Comparison of ENCODE assay signal across 1 cellular context in genomic region chr21:37367758-37368535, GRCh38.
TF ChIP-seq lines count a peak whose summit lies in the region.

No MANE protein-coding gene starts in this region.

TF ChIP-seq in K562, 482 proteins besides CTCF, POLR2A, EP300 and RAD21 (continued from another document and continues in another):
- TF ChIP-seq ZFX (CRISPR knock-in tag; IDR thresholded peaks at IDR 0.05) (no peak; the same call in 1 of the 2 replicates), MEF2A (IDR thresholded peaks at IDR 0.05; ENCODE audit: control insufficient read depth, low read depth, low read length) (peak; percentile 69; the same call in 1 of the 2 replicates), ZNF584 (CRISPR knock-in tag; IDR thresholded peaks at IDR 0.05; ENCODE audit: low read depth) (no peak), EGR1 (conservative IDR thresholded peaks at IDR 0.05) (no peak; the same call in 1 of the 2 replicates), TRIM28 (IDR thresholded peaks at IDR 0.05) (no peak), MTA2 (IDR thresholded peaks at IDR 0.05; ENCODE audit: low read depth) (no peak), HOXB6 (CRISPR knock-in tag; IDR thresholded peaks at IDR 0.05; ENCODE audit: borderline replicate concordance) (no peak), YY1 (IDR thresholded peaks at IDR 0.05; ENCODE audit: borderline replicate concordance in 1 of 3, control insufficient read depth in 1 of 3, extremely low read depth in 1 of 3, insufficient read depth in 3 of 3, insufficient read length in 1 of 3, insufficient replicate concordance in 2 of 3, low read depth in 1 of 3, low read length in 2 of 3) (no peak), NCOA2 (IDR thresholded peaks at IDR 0.05; ENCODE audit: partially characterized antibody in 2 of 2) (no peak), ZNF395 (CRISPR knock-in tag; IDR thresholded peaks at IDR 0.05) (peak; percentile 7; the same call in 1 of the 2 replicates), SUPT5H (IDR thresholded peaks at IDR 0.05) (no peak), CREB5 (CRISPR knock-in tag; IDR thresholded peaks at IDR 0.05) (no peak), NFE2L1 (tag; IDR thresholded peaks at IDR 0.05; ENCODE audit: borderline replicate concordance, low read depth) (no peak), SETDB1 (IDR thresholded peaks at IDR 0.05; ENCODE audit: low read length) (no peak), ZNF165 (CRISPR knock-in tag; IDR thresholded peaks at IDR 0.05; ENCODE audit: borderline replicate concordance) (no peak), CSDE1 (IDR thresholded peaks at IDR 0.05) (no peak), TARDBP (IDR thresholded peaks at IDR 0.05) (no peak), ZNF764 (CRISPR knock-in tag; IDR thresholded peaks at IDR 0.05; ENCODE audit: low read depth) (no peak), KLF6 (CRISPR knock-in tag; IDR thresholded peaks at IDR 0.05; ENCODE audit: borderline replicate concordance) (no peak), NCOR1 (IDR thresholded peaks at IDR 0.05) (no peak), PHF8 (IDR thresholded peaks at IDR 0.05; ENCODE audit: borderline replicate concordance, low read length) (peak; percentile 23; the same call in 1 of the 2 replicates), FOSL1 (tag; conservative IDR thresholded peaks at IDR 0.05) (no peak), XRCC4 (IDR thresholded peaks at IDR 0.05; ENCODE audit: extremely low read depth, insufficient read depth, insufficient read length) (no peak), ZNF77 (CRISPR knock-in tag; IDR thresholded peaks at IDR 0.05) (no peak), RBM17 (IDR thresholded peaks at IDR 0.05; ENCODE audit: borderline replicate concordance, low read depth, low read length) (no peak), MITF (IDR thresholded peaks at IDR 0.05) (no peak), ZBTB17 (CRISPR knock-in tag; IDR thresholded peaks at IDR 0.05) (no peak), MYBL2 (IDR thresholded peaks at IDR 0.05; ENCODE audit: low read depth) (no peak), MYBL2 (CRISPR knock-in tag; IDR thresholded peaks at IDR 0.05; ENCODE audit: borderline replicate concordance) (no peak), MAZ (CRISPR knock-in tag; conservative IDR thresholded peaks at IDR 0.05 in 1 of 2, IDR thresholded peaks at IDR 0.05 in 1 of 2) (no peak; a peak in 1 of 4 replicates), HMBOX1 (IDR thresholded peaks at IDR 0.05) (peak; percentile 84), ARHGAP35 (IDR thresholded peaks at IDR 0.05; ENCODE audit: partially characterized antibody) (no peak), GABPB1 (CRISPR knock-in tag; IDR thresholded peaks at IDR 0.05) (no peak), MTA1 (IDR thresholded peaks at IDR 0.05; ENCODE audit: borderline replicate concordance) (no peak)
- TF ChIP-seq, protein P1, sequence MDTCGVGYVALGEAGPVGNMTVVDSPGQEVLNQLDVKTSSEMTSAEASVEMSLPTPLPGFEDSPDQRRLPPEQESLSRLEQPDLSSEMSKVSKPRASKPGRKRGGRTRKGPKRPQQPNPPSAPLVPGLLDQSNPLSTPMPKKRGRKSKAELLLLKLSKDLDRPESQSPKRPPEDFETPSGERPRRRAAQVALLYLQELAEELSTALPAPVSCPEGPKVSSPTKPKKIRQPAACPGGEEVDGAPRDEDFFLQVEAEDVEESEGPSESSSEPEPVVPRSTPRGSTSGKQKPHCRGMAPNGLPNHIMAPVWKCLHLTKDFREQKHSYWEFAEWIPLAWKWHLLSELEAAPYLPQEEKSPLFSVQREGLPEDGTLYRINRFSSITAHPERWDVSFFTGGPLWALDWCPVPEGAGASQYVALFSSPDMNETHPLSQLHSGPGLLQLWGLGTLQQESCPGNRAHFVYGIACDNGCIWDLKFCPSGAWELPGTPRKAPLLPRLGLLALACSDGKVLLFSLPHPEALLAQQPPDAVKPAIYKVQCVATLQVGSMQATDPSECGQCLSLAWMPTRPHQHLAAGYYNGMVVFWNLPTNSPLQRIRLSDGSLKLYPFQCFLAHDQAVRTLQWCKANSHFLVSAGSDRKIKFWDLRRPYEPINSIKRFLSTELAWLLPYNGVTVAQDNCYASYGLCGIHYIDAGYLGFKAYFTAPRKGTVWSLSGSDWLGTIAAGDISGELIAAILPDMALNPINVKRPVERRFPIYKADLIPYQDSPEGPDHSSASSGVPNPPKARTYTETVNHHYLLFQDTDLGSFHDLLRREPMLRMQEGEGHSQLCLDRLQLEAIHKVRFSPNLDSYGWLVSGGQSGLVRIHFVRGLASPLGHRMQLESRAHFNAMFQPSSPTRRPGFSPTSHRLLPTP (IDR thresholded peaks at IDR 0.05; ENCODE audit: borderline replicate concordance, extremely low read depth, insufficient read length), result no peak
- TF ChIP-seq, protein P2, sequence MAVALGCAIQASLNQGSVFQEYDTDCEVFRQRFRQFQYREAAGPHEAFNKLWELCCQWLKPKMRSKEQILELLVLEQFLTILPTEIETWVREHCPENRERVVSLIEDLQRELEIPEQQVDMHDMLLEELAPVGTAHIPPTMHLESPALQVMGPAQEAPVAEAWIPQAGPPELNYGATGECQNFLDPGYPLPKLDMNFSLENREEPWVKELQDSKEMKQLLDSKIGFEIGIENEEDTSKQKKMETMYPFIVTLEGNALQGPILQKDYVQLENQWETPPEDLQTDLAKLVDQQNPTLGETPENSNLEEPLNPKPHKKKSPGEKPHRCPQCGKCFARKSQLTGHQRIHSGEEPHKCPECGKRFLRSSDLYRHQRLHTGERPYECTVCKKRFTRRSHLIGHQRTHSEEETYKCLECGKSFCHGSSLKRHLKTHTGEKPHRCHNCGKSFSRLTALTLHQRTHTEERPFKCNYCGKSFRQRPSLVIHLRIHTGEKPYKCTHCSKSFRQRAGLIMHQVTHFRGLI (CRISPR knock-in tag; IDR thresholded peaks at IDR 0.05), result no peak
- TF ChIP-seq, protein P3, sequence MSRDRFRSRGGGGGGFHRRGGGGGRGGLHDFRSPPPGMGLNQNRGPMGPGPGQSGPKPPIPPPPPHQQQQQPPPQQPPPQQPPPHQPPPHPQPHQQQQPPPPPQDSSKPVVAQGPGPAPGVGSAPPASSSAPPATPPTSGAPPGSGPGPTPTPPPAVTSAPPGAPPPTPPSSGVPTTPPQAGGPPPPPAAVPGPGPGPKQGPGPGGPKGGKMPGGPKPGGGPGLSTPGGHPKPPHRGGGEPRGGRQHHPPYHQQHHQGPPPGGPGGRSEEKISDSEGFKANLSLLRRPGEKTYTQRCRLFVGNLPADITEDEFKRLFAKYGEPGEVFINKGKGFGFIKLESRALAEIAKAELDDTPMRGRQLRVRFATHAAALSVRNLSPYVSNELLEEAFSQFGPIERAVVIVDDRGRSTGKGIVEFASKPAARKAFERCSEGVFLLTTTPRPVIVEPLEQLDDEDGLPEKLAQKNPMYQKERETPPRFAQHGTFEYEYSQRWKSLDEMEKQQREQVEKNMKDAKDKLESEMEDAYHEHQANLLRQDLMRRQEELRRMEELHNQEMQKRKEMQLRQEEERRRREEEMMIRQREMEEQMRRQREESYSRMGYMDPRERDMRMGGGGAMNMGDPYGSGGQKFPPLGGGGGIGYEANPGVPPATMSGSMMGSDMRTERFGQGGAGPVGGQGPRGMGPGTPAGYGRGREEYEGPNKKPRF (IDR thresholded peaks at IDR 0.05; ENCODE audit: low read depth, low read length), result no peak
- TF ChIP-seq, protein P4, sequence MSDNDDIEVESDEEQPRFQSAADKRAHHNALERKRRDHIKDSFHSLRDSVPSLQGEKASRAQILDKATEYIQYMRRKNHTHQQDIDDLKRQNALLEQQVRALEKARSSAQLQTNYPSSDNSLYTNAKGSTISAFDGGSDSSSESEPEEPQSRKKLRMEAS (CRISPR knock-in tag; IDR thresholded peaks at IDR 0.05), result no peak
- TF ChIP-seq, protein P5, sequence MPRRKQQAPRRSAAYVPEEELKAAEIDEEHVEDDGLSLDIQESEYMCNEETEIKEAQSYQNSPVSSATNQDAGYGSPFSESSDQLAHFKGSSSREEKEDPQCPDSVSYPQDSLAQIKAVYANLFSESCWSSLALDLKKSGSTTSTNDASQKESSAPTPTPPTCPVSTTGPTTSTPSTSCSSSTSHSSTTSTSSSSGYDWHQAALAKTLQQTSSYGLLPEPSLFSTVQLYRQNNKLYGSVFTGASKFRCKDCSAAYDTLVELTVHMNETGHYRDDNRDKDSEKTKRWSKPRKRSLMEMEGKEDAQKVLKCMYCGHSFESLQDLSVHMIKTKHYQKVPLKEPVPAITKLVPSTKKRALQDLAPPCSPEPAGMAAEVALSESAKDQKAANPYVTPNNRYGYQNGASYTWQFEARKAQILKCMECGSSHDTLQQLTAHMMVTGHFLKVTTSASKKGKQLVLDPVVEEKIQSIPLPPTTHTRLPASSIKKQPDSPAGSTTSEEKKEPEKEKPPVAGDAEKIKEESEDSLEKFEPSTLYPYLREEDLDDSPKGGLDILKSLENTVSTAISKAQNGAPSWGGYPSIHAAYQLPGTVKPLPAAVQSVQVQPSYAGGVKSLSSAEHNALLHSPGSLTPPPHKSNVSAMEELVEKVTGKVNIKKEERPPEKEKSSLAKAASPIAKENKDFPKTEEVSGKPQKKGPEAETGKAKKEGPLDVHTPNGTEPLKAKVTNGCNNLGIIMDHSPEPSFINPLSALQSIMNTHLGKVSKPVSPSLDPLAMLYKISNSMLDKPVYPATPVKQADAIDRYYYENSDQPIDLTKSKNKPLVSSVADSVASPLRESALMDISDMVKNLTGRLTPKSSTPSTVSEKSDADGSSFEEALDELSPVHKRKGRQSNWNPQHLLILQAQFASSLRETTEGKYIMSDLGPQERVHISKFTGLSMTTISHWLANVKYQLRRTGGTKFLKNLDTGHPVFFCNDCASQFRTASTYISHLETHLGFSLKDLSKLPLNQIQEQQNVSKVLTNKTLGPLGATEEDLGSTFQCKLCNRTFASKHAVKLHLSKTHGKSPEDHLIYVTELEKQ (CRISPR knock-in tag; IDR thresholded peaks at IDR 0.05), result no peak
- TF ChIP-seq, protein P6, sequence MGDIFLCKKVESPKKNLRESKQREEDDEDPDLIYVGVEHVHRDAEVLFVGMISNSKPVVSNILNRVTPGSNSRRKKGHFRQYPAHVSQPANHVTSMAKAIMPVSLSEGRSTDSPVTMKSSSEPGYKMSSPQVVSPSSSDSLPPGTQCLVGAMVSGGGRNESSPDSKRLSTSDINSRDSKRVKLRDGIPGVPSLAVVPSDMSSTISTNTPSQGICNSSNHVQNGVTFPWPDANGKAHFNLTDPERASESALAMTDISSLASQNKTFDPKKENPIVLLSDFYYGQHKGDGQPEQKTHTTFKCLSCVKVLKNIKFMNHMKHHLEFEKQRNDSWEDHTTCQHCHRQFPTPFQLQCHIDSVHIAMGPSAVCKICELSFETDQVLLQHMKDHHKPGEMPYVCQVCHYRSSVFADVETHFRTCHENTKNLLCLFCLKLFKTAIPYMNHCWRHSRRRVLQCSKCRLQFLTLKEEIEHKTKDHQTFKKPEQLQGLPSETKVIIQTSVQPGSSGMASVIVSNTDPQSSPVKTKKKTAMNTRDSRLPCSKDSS (IDR thresholded peaks at IDR 0.05; ENCODE audit: low read depth, partially characterized antibody), result no peak
- TF ChIP-seq, protein P7, sequence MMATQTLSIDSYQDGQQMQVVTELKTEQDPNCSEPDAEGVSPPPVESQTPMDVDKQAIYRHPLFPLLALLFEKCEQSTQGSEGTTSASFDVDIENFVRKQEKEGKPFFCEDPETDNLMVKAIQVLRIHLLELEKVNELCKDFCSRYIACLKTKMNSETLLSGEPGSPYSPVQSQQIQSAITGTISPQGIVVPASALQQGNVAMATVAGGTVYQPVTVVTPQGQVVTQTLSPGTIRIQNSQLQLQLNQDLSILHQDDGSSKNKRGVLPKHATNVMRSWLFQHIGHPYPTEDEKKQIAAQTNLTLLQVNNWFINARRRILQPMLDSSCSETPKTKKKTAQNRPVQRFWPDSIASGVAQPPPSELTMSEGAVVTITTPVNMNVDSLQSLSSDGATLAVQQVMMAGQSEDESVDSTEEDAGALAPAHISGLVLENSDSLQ (IDR thresholded peaks at IDR 0.05), result no peak
- TF ChIP-seq, protein P8, sequence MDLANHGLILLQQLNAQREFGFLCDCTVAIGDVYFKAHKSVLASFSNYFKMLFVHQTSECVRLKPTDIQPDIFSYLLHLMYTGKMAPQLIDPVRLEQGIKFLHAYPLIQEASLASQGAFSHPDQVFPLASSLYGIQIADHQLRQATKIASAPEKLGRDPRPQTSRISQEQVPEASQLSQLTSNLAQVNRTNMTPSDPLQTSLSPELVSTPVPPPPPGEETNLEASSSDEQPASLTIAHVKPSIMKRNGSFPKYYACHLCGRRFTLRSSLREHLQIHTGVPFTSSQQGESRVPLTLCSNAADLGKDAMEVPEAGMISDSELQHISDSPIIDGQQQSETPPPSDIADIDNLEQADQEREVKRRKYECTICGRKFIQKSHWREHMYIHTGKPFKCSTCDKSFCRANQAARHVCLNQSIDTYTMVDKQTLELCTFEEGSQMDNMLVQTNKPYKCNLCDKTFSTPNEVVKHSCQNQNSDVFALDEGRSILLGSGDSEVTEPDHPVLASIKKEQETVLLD (IDR thresholded peaks at IDR 0.05), result no peak
